ENCODE assay signal across 5 cellular contexts in genomic region chr19:33481863-33482262, GRCh38.
"Had no signal": no experiment of that assay in that cellular context is flagged by ENCODE, and none has a peak within 500 bp of the region (broad histone marks: within the 10 kb centered on the region; RNA-seq: fewer than 3 reads in every experiment).

No MANE protein-coding gene starts in this region.

- H3K27ac ChIP-seq: HL-60 had no signal

- H3K27ac Mint-ChIP-seq: IgD-negative memory B cell had no signal

- H3K4me3 ChIP-seq: K562 had no signal

- H3K4me3 Mint-ChIP-seq: IgD-negative memory B cell had no signal

- DNase-seq: KBM-7, KG1 had no signal

- H3K4me1 Mint-ChIP-seq: IgD-negative memory B cell had no signal

- H3K27me3 Mint-ChIP-seq: IgD-negative memory B cell had no signal
